In the genomic region with DNA sequence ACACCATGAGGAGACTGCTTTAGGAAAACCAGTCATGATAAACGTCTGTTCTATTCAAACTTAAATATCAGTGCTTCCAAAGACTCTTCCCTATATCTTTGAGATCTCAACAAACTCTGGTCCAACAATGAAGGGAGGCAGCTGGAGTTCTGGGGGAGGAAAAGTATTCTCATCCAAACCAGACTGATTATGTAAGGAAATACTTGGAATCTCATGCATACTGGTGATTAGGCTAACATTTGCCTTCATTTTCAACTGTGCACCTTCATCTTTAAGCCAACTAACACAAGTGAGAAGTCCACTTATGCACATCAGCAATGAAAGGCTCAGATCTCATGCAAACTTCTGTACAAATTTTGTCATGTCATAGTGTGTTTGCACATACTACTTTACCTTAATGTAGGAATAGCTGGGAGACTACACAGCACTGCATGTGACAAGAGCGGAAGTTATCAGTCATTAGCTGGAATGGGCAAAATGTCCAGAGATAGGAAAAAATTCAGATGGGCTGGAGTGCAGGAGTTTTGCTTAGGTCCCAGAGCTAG, we compare ENCODE assay signal across 1 cellular context.
TF ChIP-seq lines count a peak whose summit lies in the region.

No MANE protein-coding gene starts in this region.

TF ChIP-seq in SK-N-SH treated with all-trans-retinoic acid at 6 μM for 48 hours, 23 proteins besides CTCF, POLR2A, EP300 and RAD21 (continued from another document):
- TF ChIP-seq, protein P1, sequence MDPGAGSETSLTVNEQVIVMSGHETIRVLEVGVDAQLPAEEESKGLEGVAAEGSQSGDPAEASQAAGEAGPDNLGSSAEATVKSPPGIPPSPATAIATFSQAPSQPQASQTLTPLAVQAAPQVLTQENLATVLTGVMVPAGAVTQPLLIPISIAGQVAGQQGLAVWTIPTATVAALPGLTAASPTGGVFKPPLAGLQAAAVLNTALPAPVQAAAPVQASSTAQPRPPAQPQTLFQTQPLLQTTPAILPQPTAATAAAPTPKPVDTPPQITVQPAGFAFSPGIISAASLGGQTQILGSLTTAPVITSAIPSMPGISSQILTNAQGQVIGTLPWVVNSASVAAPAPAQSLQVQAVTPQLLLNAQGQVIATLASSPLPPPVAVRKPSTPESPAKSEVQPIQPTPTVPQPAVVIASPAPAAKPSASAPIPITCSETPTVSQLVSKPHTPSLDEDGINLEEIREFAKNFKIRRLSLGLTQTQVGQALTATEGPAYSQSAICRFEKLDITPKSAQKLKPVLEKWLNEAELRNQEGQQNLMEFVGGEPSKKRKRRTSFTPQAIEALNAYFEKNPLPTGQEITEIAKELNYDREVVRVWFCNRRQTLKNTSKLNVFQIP (CRISPR knock-in tag; IDR thresholded peaks at IDR 0.05; ENCODE audit: borderline replicate concordance, low read depth): no peak
- no peak for TF ChIP-seq PPARA (CRISPR knock-in tag; IDR thresholded peaks at IDR 0.05; ENCODE audit: borderline replicate concordance)
TF ChIP-seq in SK-N-SH treated with all-trans-retinoic acid at 6 μM for 48 hours: peak in this region for 0.
